Comparison of ENCODE assay signal across 8 cellular contexts in the genomic region with DNA sequence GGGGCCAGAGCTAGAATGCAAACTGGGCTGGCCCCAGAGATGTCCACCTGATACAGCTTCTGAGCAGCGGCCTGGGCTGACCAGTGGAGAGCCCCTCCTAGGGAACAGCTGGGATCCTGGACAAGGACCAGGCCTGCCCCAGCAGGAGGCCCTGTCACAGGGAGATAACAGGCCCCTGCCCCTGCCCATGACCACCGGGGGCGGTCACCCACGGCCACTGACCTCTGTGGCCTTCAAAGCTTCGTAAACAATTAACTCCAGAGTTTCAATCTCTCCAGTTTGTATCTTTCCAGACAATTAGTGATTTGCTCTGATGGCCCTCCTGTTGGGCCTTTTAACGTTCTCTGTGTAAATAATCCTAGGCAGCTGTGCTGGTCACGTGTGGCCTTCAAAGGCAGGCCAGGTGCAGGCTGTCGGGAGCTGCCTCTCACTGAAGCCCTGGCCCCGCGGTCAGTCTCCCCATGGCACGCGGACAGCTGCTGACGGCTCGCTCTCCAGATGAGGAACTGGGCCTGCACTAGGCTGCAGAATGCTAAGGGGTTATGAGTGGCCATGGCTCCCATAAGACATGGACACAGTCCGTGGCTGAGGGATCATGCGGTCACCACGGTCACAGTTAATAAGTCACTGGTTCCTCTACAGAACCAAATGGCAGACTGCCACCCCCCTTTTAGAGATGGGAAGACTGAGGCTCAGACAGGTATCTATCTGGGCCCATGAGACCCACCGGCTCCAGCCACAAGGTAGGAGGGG. TPM values are rescaled to one million over a fixed set of nuclear protein-coding genes. Genes with fewer than 3 reads are reported as not detected.
DNase-seq lines count a peak whose midpoint lies in the region; ATAC-seq lines count a peak whose summit lies in the region.

No MANE protein-coding gene starts in this region.

- peak overlapping the region; percentile 28 to 50 (median 30) for H3K9ac ChIP-seq in skeletal muscle tissue (ENCODE audit: low read depth in 1 of 3, low read length in 3 of 3)

- no peaks in the 10 kb centered on the region for H3K36me3 ChIP-seq in skeletal muscle tissue (ENCODE audit: control insufficient read depth in 3 of 3, insufficient read depth in 3 of 3, low read length in 3 of 3)

- intact Hi-C loops in right cardiac atrium (cut with DNase I) = loop anchor here in 2 of 4 donors (10.0 kb wide), 1 partner anchor 135 kb away; no protein-coding TSS in a partner anchor

- H3K9me3 ChIP-seq in right cardiac atrium (ENCODE audit: control insufficient read depth, low read length) (no peaks in the 10 kb centered on the region), skeletal muscle tissue (ENCODE audit: control insufficient read depth in 3 of 3, low read length in 3 of 3) (no peaks in the 10 kb centered on the region)

- DNase-seq in NCI-H1092 treated with DMSO at 0.1 percent for 48 hours (lab: John Stamatoyannopoulos, UW) (peak; percentile 86), SHP77 (lab: John Stamatoyannopoulos, UW) (peak; percentile 93 to 96), right cardiac atrium (peak; percentile 33 to 73 (median 72)), NOMO-1 treated with DMSO at 0.1 percent for 48 hours (lab: John Stamatoyannopoulos, UW; ENCODE audit: unreplicated experiment) (no peak), DMS114 treated with DMSO at 0.1 percent for 48 hours (lab: John Stamatoyannopoulos, UW; ENCODE audit: unreplicated experiment) (no peak)
- no peak for DNase-seq in stimulated activated CD4-positive, alpha-beta T cell treated with anti-CD3 and anti-CD28 coated beads, Interleukin-4, amount 100 ng/mL, for 1 hour

- H3K4me1 ChIP-seq in right cardiac atrium (ENCODE audit: control insufficient read depth, insufficient read depth, low read length) (peaks cover 17% of the 10 kb centered on the region), skeletal muscle tissue (ENCODE audit: control insufficient read depth in 3 of 3, insufficient read depth in 3 of 3, low read length in 3 of 3) (peaks cover 84 to 94% (median 94%) of the 10 kb centered on the region in 3 donors)

- H3K4me3 ChIP-seq in right cardiac atrium (ENCODE audit: low read length) = no peak overlapping the region
- peak overlapping the region in 2 of 3 donors; percentile 14 to 29 for H3K4me3 ChIP-seq in skeletal muscle tissue (ENCODE audit: low read length in 3 of 3)

- H3K27me3 ChIP-seq in right cardiac atrium (ENCODE audit: control insufficient read depth, insufficient read depth) = no peaks in the 10 kb centered on the region
- H3K27me3 ChIP-seq in skeletal muscle tissue (ENCODE audit: control insufficient read depth in 3 of 3, insufficient read depth in 3 of 3, low read length in 3 of 3) = no peaks in the 10 kb centered on the region

- ATAC-seq in right cardiac atrium = no peak
- ATAC-seq in HG02623 (IDR thresholded peaks at IDR 0.05; ENCODE audit: unreplicated experiment) = no peak

- WGBS in right cardiac atrium = 65% methylated on average over 18 of the region's 18 CpGs

- no peak overlapping the region for H3K27ac ChIP-seq in right cardiac atrium (ENCODE audit: low read length)
- H3K27ac ChIP-seq in skeletal muscle tissue (ENCODE audit: low read depth, low read length) = peak overlapping the region; percentile 88

RNA-seq across cellular contexts. Expression of a gene that starts 9.2 kb away (rescaled TPM):
- total RNA-seq in right cardiac atrium (10 to 100 TPM; 13.3 to 28.4 (median 21.1) TPM), skeletal muscle tissue (12.5 TPM)
- 19.8 TPM for polyA plus RNA-seq in right cardiac atrium

Comparison
In these comparisons a context has a peak if more than half of its experiments do, and no peak if none do; other contexts are left out.
1. DNase-seq: peak in NCI-H1092 treated with DMSO at 0.1 percent for 48 hours (single experiment), SHP77 (2 of 2) and right cardiac atrium (3 of 3); none in NOMO-1 treated with DMSO at 0.1 percent for 48 hours (single experiment), DMS114 treated with DMSO at 0.1 percent for 48 hours (single experiment) and stimulated activated CD4-positive, alpha-beta T cell treated with anti-CD3 and anti-CD28 coated beads, Interleukin-4, amount 100 ng/mL, for 1 hour (single experiment).